4 cellular contexts compared by ENCODE assay signal in the genomic region with DNA sequence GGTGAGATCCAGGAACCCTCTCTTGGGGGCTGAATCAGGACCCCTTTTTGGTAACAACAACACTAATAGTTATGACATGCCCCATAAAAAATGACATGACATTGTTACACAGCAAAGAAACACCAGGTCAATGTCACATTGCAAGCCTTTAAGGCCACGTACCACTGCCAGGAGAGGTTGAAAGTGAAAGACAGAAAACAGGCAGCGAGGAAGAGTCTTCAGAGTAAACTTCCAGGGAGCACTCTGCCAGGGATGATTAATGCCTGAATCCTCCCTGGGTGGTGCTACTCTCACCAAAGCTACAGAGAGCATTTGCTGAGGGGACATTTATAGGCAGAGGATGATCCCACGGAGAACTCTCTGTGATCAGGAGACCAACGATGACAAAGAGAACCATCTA.
"Had no signal": no experiment of that assay in that cellular context is flagged by ENCODE, and none has a peak within 500 bp of the region (broad histone marks: within the 10 kb centered on the region; RNA-seq: fewer than 3 reads in every experiment).

No MANE protein-coding gene starts in this region.

- H2AFZ ChIP-seq: GM23338 had no signal

- H3K4me2 ChIP-seq: GM23338 had no signal

- DNase-seq: H9, HCEC 1CT, IMR-90 had no signal

- H3K4me3 ChIP-seq: GM23338 had no signal

- ATAC-seq: GM23338 had no signal
